8 cellular contexts compared by ENCODE assay signal in the genomic region with DNA sequence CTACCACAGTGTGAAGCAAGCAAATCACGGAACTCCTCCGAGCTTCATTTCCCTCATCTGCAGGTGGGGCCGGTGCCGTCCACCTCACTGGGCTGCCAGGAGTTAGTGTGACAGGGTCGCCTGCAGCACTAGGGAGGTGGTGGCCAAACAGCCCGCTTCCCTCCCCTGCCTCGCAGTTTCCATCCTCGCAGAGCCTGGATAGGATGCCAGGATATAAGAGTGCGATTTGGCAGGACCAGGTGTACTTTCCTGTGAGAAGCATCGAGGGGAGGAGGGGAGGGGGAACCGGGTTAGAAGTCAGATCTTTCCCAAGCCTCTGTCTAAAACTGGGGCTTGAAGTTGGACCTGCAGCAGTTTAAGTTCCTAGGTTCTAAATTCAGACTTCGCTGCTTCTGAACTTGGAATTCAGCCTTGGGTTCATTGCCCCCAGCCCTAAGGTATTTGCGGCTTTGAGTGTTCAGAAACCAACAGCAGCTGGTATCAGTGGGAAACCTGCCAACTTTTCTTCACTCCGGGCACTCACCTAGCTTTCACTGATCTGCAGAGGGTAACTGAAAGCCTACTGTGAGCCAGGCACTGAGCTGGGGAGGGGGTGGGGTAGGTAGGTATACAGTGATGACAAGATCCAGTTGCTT. TPM values are rescaled to one million over a fixed set of nuclear protein-coding genes. Genes with fewer than 3 reads are reported as not detected.
DNase-seq lines count a peak whose midpoint lies in the region; ATAC-seq and TF ChIP-seq lines count a peak whose summit lies in the region.

No MANE protein-coding gene starts in this region.

- peak overlapping the region; percentile 98 for H3K4me3 ChIP-seq in AG09309 (ENCODE audit: control insufficient read depth, low read depth, low read length)
- H3K4me3 ChIP-seq in HUES64 (ENCODE audit: low read length) = peak overlapping the region; percentile 68
- peak overlapping the region; percentile 83 for H3K4me3 ChIP-seq in RWPE2 (ENCODE audit: severe bottlenecking)
- H3K4me3 ChIP-seq in astrocyte of the cerebellum (ENCODE audit: low read depth, low read length) = peak overlapping the region; percentile 92
- peak overlapping the region; percentile 88 for H3K4me3 ChIP-seq in iPS-20b (ENCODE audit: low read length)
- H3K4me3 ChIP-seq in skeletal muscle satellite cell (ENCODE audit: low read length) = peak overlapping the region; percentile 85

- H3K36me3 ChIP-seq in HUES64 (ENCODE audit: insufficient read depth, low read length) (no peaks in the 10 kb centered on the region), RWPE2 (ENCODE audit: low read depth) (peaks cover 30% of the 10 kb centered on the region), iPS-20b (ENCODE audit: insufficient read depth, low read depth, low read length) (no peaks in the 10 kb centered on the region), skeletal muscle satellite cell (ENCODE audit: insufficient read depth, low read length) (peaks cover 25% of the 10 kb centered on the region)

- peak overlapping the region; percentile 98 for H3K4me2 ChIP-seq in skeletal muscle satellite cell (ENCODE audit: low read length)

- WGBS in HUES64 = 11% methylated on average over 14 of the region's 14 CpGs

- no peak overlapping the region for H3K9ac ChIP-seq in HUES64 (ENCODE audit: low read depth, low read length)
- H3K9ac ChIP-seq in iPS-20b (ENCODE audit: low read depth, low read length) = peak overlapping the region; percentile 88; the same call in 1 of the 2 replicates
- peak overlapping the region; percentile 99 for H3K9ac ChIP-seq in skeletal muscle satellite cell (ENCODE audit: low read depth, low read length)

- in situ Hi-C loops in astrocyte of the cerebellum (cut with HindIII; ENCODE audit: low sequenced_read_pairs) = loop anchor here (5.0 to 10.0 kb wide), 3 partner anchors 62 to 369 kb away; no protein-coding TSS in a partner anchor

- 0 out of 2 replicates have a peak, but pooled peaks cover 7% of the 10 kb centered on the region for H3K9me3 ChIP-seq in HUES64 (ENCODE audit: insufficient read depth, low read depth, low read length)
- H3K9me3 ChIP-seq in RWPE2 (ENCODE audit: severe bottlenecking) = peaks cover 2% of the 10 kb centered on the region
- no peaks in the 10 kb centered on the region for H3K9me3 ChIP-seq in iPS-20b (ENCODE audit: insufficient read depth, low read depth, low read length)
- H3K9me3 ChIP-seq in skeletal muscle satellite cell (replicated peaks; ENCODE audit: low read length) = no peaks in the 10 kb centered on the region

- H3K27ac ChIP-seq in HUES64 (ENCODE audit: low read depth, low read length) (no peak overlapping the region), RWPE2 (ENCODE audit: poor library complexity, severe bottlenecking) (peak overlapping the region; percentile 95), iPS-20b (ENCODE audit: low read length) (no peak overlapping the region)

- H3K4me1 ChIP-seq in HUES64 (ENCODE audit: insufficient read depth, low read length) = peaks cover 9% of the 10 kb centered on the region
- H3K4me1 ChIP-seq in RWPE2 (ENCODE audit: insufficient read depth, poor library complexity, severe bottlenecking) = peaks cover 12% of the 10 kb centered on the region
- H3K4me1 ChIP-seq in iPS-20b (ENCODE audit: insufficient read depth, low read length) = peaks cover 11% of the 10 kb centered on the region; the same call in 1 of the 2 replicates
- H3K4me1 ChIP-seq in skeletal muscle satellite cell (ENCODE audit: control insufficient read depth, insufficient read depth, low read length) = peaks cover 15% of the 10 kb centered on the region

- no peak for DNase-seq in AG09309 (ENCODE audit: low read depth)
- peak; percentile 74 for DNase-seq in RWPE2 (ENCODE audit: low spot score)
- no peak for DNase-seq in astrocyte of the cerebellum (ENCODE audit: low read depth)

- peaks cover 53% of the 10 kb centered on the region for H3K27me3 ChIP-seq in HUES64 (ENCODE audit: insufficient read depth, low read length)
- no peaks in the 10 kb centered on the region for H3K27me3 ChIP-seq in RWPE2 (ENCODE audit: insufficient read depth, poor library complexity, severe bottlenecking)
- peaks cover 54% of the 10 kb centered on the region for H3K27me3 ChIP-seq in iPS-20b (ENCODE audit: insufficient read depth, low read length)
- H3K27me3 ChIP-seq in skeletal muscle satellite cell (ENCODE audit: control insufficient read depth, insufficient read depth, low read length) = no peaks in the 10 kb centered on the region

- ATAC-seq in RWPE2 (ENCODE audit: low read depth) (peak; percentile 5), HG03442 (IDR thresholded peaks at IDR 0.05; ENCODE audit: unreplicated experiment) (no peak), HG03135 (IDR thresholded peaks at IDR 0.05; ENCODE audit: unreplicated experiment) (no peak)

- no peak for TF ChIP-seq CTCF in AG09309 (IDR thresholded peaks at IDR 0.05; ENCODE audit: control insufficient read depth, insufficient read depth, low read depth, low read length, missing control alignments)
- peak; percentile 26 for TF ChIP-seq CTCF in RWPE2 (IDR thresholded peaks at IDR 0.05; ENCODE audit: poor library complexity, severe bottlenecking)
- TF ChIP-seq CTCF in astrocyte of the cerebellum (IDR thresholded peaks at IDR 0.05; ENCODE audit: low read depth, low read length, missing control alignments) = no peak

RNA-seq across cellular contexts. Expression of gene JUN, which starts 1.7 kb away (rescaled TPM):
- polyA plus RNA-seq in HUES64 (2013, experiment 1 of 2) = 6.0 TPM
- polyA plus RNA-seq in HUES64 (2013, experiment 2 of 2) = 6.0 TPM
- 95.8 and 119 TPM in 2 replicates for total RNA-seq in skeletal muscle satellite cell (2012; rRNA removed)
